1 cellular context compared by ENCODE assay signal in genomic region chr6:39933669-39934059, GRCh38.
TF ChIP-seq lines count a peak whose summit lies in the region.

No MANE protein-coding gene starts in this region.

TF ChIP-seq in WTC11, 78 proteins besides CTCF, POLR2A, EP300 and RAD21 (continued from another document):
- no peak for TF ChIP-seq E2F1 (CRISPR knock-in tag; IDR thresholded peaks at IDR 0.05)
- no peak for TF ChIP-seq ELF4 (CRISPR knock-in tag; IDR thresholded peaks at IDR 0.05; ENCODE audit: low read depth)
- no peak for TF ChIP-seq FOXP4 (CRISPR knock-in tag; IDR thresholded peaks at IDR 0.05)
